Comparison of ENCODE assay signal across 8 cellular contexts in the genomic region with DNA sequence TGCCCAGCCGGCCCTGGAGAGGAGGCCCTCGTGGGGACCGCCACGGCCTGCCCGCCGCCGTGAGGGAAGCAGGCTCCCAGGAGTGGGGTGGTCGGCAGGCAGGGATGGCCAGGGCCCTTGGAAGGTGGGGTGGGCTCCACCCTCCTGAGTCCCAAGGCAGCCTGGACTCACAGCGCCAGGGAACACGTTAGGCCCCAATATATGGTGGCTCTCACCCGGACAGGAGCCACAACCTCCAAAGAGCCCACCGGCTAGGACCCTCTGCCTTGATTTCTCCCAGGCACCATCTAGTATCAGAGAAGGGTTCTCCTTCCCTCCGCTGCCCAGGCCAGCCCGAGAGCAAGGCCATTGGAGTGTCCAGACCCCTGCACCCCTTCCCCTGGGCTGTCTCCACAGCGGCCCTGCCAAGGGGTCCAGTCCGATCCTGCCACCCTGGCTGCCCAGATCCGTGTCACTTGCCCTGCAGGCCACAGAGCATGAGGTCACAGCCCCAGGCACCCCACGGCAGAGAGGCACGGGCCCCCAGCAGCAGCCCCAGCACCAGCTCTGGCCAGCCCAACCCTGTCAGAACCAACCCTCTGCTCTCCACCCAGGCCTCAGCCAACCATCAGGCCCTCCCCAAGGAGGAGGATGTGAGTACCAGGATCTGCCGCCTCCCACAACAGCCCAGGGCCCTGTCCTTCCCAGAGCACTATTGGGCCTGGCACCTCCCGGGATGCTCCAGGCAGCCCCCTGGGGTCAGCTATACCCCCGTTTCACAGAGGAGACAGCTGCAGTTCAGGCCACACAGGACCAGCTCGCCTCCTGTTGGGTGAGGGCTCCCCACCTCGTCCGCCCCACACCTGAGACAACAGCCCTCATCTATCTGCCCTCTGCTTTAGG. TPM values are rescaled to one million over a fixed set of nuclear protein-coding genes. Genes with fewer than 3 reads are reported as not detected.
DNase-seq lines count a peak whose midpoint lies in the region; ATAC-seq, FAIRE-seq and TF ChIP-seq lines count a peak whose summit lies in the region.

No MANE protein-coding gene starts in this region.

- peak overlapping the region; percentile 100 for H3K4me2 ChIP-seq in HepG2 (ENCODE audit: low read depth, low read length)

- no peak for TF ChIP-seq POLR2A in HepG2 (IDR thresholded peaks at IDR 0.05; ENCODE audit: insufficient read depth in 1 of 2, low read depth in 2 of 2, low read length in 2 of 2)

- peaks cover 4% of the 10 kb centered on the region; the same call in 1 of the 2 replicates for H4K20me1 ChIP-seq in HepG2 (ENCODE audit: insufficient read depth, low read length)

- WGBS in HepG2 (ENCODE audit: low lambda C conversion rate) = 32% methylated on average over 12 of the region's 25 CpGs

- peak overlapping the region; percentile 85 for H3K9ac ChIP-seq in HepG2 (ENCODE audit: insufficient read depth, low read depth, low read length)

- FAIRE-seq in HepG2 (lab: Jason Lieb, UNC) = no peak

- DNase-seq in activated T-cell treated with anti-CD3 and anti-CD28 coated beads, Interleukin-2, amount 50 U/mL, for 1 hour = peak; percentile 34
- no peak for DNase-seq in activated T-cell treated with anti-CD3 and anti-CD28 coated beads, Interleukin-2, amount 50 U/mL, for 24 hours
- no peak for DNase-seq in activated naive CD8-positive, alpha-beta T cell treated with anti-CD3 and anti-CD28 coated beads, Interleukin-2, amount 10 ng/mL, durations not matched to agents 7 days and 5 days
- DNase-seq in HepG2 (ENCODE audit: low spot score) (no peak), tibial artery (no peak), NCI-H2171 treated with DMSO at 0.1 percent for 48 hours (lab: John Stamatoyannopoulos, UW) (no peak), globus pallidus (ENCODE audit: low spot score) (no peak)

- H3K36me3 ChIP-seq in HepG2 (replicated peaks in 1 of 2; ENCODE audit: control insufficient read depth in 1 of 2, insufficient read depth in 2 of 2, low read length in 2 of 2) = peaks cover 1 to 8% of the 10 kb centered on the region in 2 experiments; a peak in 2 of 5 replicates
- peaks cover 0 to 9% (median 0%) of the 10 kb centered on the region in 3 donors for H3K36me3 ChIP-seq in tibial artery

- H3K27me3 ChIP-seq in HepG2 (ENCODE audit: control insufficient read depth in 1 of 2, insufficient read depth in 2 of 2, low read length in 2 of 2) (no peaks in the 10 kb centered on the region), tibial artery (no peaks in the 10 kb centered on the region)

- H3K79me2 ChIP-seq in HepG2 (ENCODE audit: insufficient read depth, low read length) = peaks cover 30% of the 10 kb centered on the region

- in situ Hi-C loops in HepG2 (cut with HindIII; ENCODE audit: extremely low pct_ligation_motif_present, low pct_unique_long_range_greater_than_20kb) = no loop called here

- no peak overlapping the region for H2AFZ ChIP-seq in HepG2 (ENCODE audit: low read length)

- H3K36me3 Mint-ChIP-seq in activated T-cell treated with anti-CD3 and anti-CD28 coated beads, Interleukin-2, amount 50 U/mL, for 24 hours (ENCODE audit: low read depth) = peaks cover 14% of the 10 kb centered on the region
- peaks cover 6% of the 10 kb centered on the region for H3K36me3 Mint-ChIP-seq in activated naive CD8-positive, alpha-beta T cell treated with anti-CD3 and anti-CD28 coated beads, Interleukin-2, amount 10 ng/mL, durations not matched to agents 7 days and 5 days

- no peak overlapping the region for H3K4me3 Mint-ChIP-seq in activated T-cell treated with anti-CD3 and anti-CD28 coated beads, Interleukin-2, amount 50 U/mL, for 24 hours
- peak overlapping the region; percentile 65 for H3K4me3 Mint-ChIP-seq in activated naive CD8-positive, alpha-beta T cell treated with anti-CD3 and anti-CD28 coated beads, Interleukin-2, amount 10 ng/mL, durations not matched to agents 7 days and 5 days

- H3K4me1 Mint-ChIP-seq in activated T-cell treated with anti-CD3 and anti-CD28 coated beads, Interleukin-2, amount 50 U/mL, for 24 hours (ENCODE audit: low read depth) = peaks cover 44% of the 10 kb centered on the region
- H3K4me1 Mint-ChIP-seq in activated naive CD8-positive, alpha-beta T cell treated with anti-CD3 and anti-CD28 coated beads, Interleukin-2, amount 10 ng/mL, durations not matched to agents 7 days and 5 days = peaks cover 16% of the 10 kb centered on the region

- H3K27ac Mint-ChIP-seq in activated T-cell treated with anti-CD3 and anti-CD28 coated beads, Interleukin-2, amount 50 U/mL, for 24 hours = no peak overlapping the region
- peak overlapping the region; percentile 74 for H3K27ac Mint-ChIP-seq in activated naive CD8-positive, alpha-beta T cell treated with anti-CD3 and anti-CD28 coated beads, Interleukin-2, amount 10 ng/mL, durations not matched to agents 7 days and 5 days

- POLR2A ChIA-PET in activated naive CD8-positive, alpha-beta T cell treated with anti-CD3 and anti-CD28 coated beads, Interleukin-2, amount 10 ng/mL, durations not matched to agents 7 days and 5 days (lab: Charles Lee) = interaction anchor here (0.6 to 3.3 kb wide), 6 partner anchors 13 to 300 kb away, joined by 4 to 10 read pairs (median 4); a partner anchor contains a TSS
- POLR2A ChIA-PET in HepG2 (lab: Yijun Ruan, JAX) = interaction anchor here (0.7 to 2.4 kb wide), 20 partner anchors 9 to 300 kb away, joined by 3 to 31 read pairs (median 4); a partner anchor contains a TSS

- H3K9me3 ChIP-seq in HepG2 (ENCODE audit: low read length) = no peaks in the 10 kb centered on the region
- H3K9me3 ChIP-seq in tibial artery = no peaks in the 10 kb centered on the region

- CTCF ChIA-PET in HepG2 (lab: Yijun Ruan, JAX; ENCODE audit: low intra/inter-chr PET ratio, low total read pairs) = no interaction called here

- no peak for ATAC-seq in activated naive CD8-positive, alpha-beta T cell treated with anti-CD3 and anti-CD28 coated beads, Interleukin-2, amount 10 ng/mL, durations not matched to agents 7 days and 5 days (ENCODE audit: low read depth)
- peak; percentile 20 for ATAC-seq in HepG2
- no peak for ATAC-seq in HG03378 (IDR thresholded peaks at IDR 0.05; ENCODE audit: unreplicated experiment)

- BruUV-seq in HepG2 (replicated peaks; lab: Mats Ljungman, UMichigan) = TSS peak; percentile 56

- TF ChIP-seq RAD21 in HepG2 (CRISPR knock-in tag; IDR thresholded peaks at IDR 0.05) = no peak

- H3K4me3 ChIP-seq in HepG2 (replicated peaks in 1 of 3; ENCODE audit: insufficient read depth in 1 of 3, low read depth in 2 of 3, low read length in 3 of 3) = peak overlapping the region; percentile 57 to 84 (median 78)
- H3K4me3 ChIP-seq in tibial artery = peak overlapping the region; percentile 62 to 91

- TF ChIP-seq EP300 in HepG2 (IDR thresholded peaks at IDR 0.05; ENCODE audit: low read depth in 2 of 2, low read length in 2 of 2) (no peak), HepG2 (CRISPR knock-in tag; IDR thresholded peaks at IDR 0.05; ENCODE audit: borderline replicate concordance) (no peak)

- H3K4me1 ChIP-seq in HepG2 (ENCODE audit: insufficient read depth, low read length) (peaks cover 72% of the 10 kb centered on the region), tibial artery (peaks cover 0 to 23% (median 16%) of the 10 kb centered on the region in 4 donors)

- intact Hi-C loops in HepG2 (cut with micrococcal nuclease; ENCODE audit: unreplicated experiment) = no loop called here
- intact Hi-C loops in tibial artery (cut with DNase I; ENCODE audit: low total_unique reads) = loop anchor here (5.0 kb wide), 1 partner anchor 49 kb away; a partner anchor contains a TSS

- H3K9me3 Mint-ChIP-seq in activated T-cell treated with anti-CD3 and anti-CD28 coated beads, Interleukin-2, amount 50 U/mL, for 24 hours = no peaks in the 10 kb centered on the region
- no peaks in the 10 kb centered on the region for H3K9me3 Mint-ChIP-seq in activated naive CD8-positive, alpha-beta T cell treated with anti-CD3 and anti-CD28 coated beads, Interleukin-2, amount 10 ng/mL, durations not matched to agents 7 days and 5 days

- H3K27ac ChIP-seq in HepG2 (ENCODE audit: extremely low read length, insufficient read depth, low read length) = peak overlapping the region; percentile 56
- H3K27ac ChIP-seq in tibial artery = peak overlapping the region; percentile 81 to 90

- no peaks in the 10 kb centered on the region for H3K27me3 Mint-ChIP-seq in activated T-cell treated with anti-CD3 and anti-CD28 coated beads, Interleukin-2, amount 50 U/mL, for 24 hours
- no peaks in the 10 kb centered on the region for H3K27me3 Mint-ChIP-seq in activated naive CD8-positive, alpha-beta T cell treated with anti-CD3 and anti-CD28 coated beads, Interleukin-2, amount 10 ng/mL, durations not matched to agents 7 days and 5 days

- TF ChIP-seq CTCF in HepG2 (CRISPR knock-in tag; IDR thresholded peaks at IDR 0.05) = no peak
- no peak for TF ChIP-seq CTCF in tibial artery (IDR thresholded peaks at IDR 0.05)

RNA-seq across cellular contexts. Expression of a gene that starts 1.1 kb away (rescaled TPM):
- 10 to 100 TPM; 30.9 to 32.5 TPM for total RNA-seq in activated naive CD8-positive, alpha-beta T cell treated with anti-CD3 and anti-CD28 coated beads, Interleukin-2, amount 10 ng/mL, durations not matched to agents 7 days and 5 days
- total RNA-seq in HepG2 (2016; rRNA removed; fragmentation: Illumina TruSeq; extraction: Trizol) = 18.8 and 24.0 TPM in 2 replicates
- total RNA-seq in HepG2 (2016; cell fraction: cytosol; rRNA removed; fragmentation: Illumina TruSeq; extraction: Trizol; ENCODE audit: low read depth) = 17.0 and 18.3 TPM in 2 replicates
- total RNA-seq in HepG2 (2016; cell fraction: insoluble cytoplasmic fraction; rRNA removed; fragmentation: Illumina TruSeq; extraction: Trizol) = 14.2 and 23.9 TPM in 2 replicates
- 32.6 and 32.8 TPM in 2 replicates for total RNA-seq in HepG2 (2016; cell fraction: membrane; rRNA removed; fragmentation: Illumina TruSeq; extraction: Trizol)
- total RNA-seq in HepG2 (2016; cell fraction: nucleus; rRNA removed; fragmentation: Illumina TruSeq; extraction: Trizol) = 14.9 and 17.5 TPM in 2 replicates
- 26.0 and 28.5 TPM in 2 replicates for polyA plus RNA-seq in HepG2 (2011; rRNA removed)
- polyA plus RNA-seq in HepG2 (2011; cell fraction: cytosol; rRNA removed) = 37.0 and 44.7 TPM in 2 replicates
- 55.4 and 62.8 TPM in 2 replicates for polyA plus RNA-seq in HepG2 (2011; cell fraction: nucleus; rRNA removed)
- 28.4 and 30.4 TPM in 2 replicates for polyA plus RNA-seq in HepG2 (2012)
- 8.5 and 8.8 TPM in 2 replicates for polyA plus RNA-seq in HepG2 (2016; cell fraction: cytosol; fragmentation: Illumina TruSeq; extraction: Trizol; ENCODE audit: low read depth)
- 19.0 and 24.8 TPM in 2 replicates for polyA plus RNA-seq in HepG2 (2016; cell fraction: insoluble cytoplasmic fraction; fragmentation: Illumina TruSeq; extraction: Trizol; ENCODE audit: low read depth)
- polyA plus RNA-seq in HepG2 (2016; cell fraction: membrane; fragmentation: Illumina TruSeq; extraction: Trizol; ENCODE audit: low read depth) = 22.0 and 23.4 TPM in 2 replicates
- polyA plus RNA-seq in HepG2 (2016; cell fraction: nucleus; fragmentation: Illumina TruSeq; extraction: Trizol; ENCODE audit: insufficient read depth, low read depth) = 30.6 and 31.6 TPM in 2 replicates
- 10.4 and 24.0 TPM in 2 replicates for polyA minus RNA-seq in HepG2 (2011; rRNA and poly(A)+ RNA removed; ENCODE audit: low replicate concordance)
- polyA minus RNA-seq in HepG2 (2011; cell fraction: cytosol; rRNA and poly(A)+ RNA removed) = 21.4 and 23.6 TPM in 2 replicates
- 14.3 and 15.7 TPM in 2 replicates for polyA minus RNA-seq in HepG2 (2011; cell fraction: nucleus; rRNA and poly(A)+ RNA removed)

RNA-seq across cellular contexts. Expression of a gene that starts 16.7 kb away (rescaled TPM):
- total RNA-seq in activated naive CD8-positive, alpha-beta T cell treated with anti-CD3 and anti-CD28 coated beads, Interleukin-2, amount 10 ng/mL, durations not matched to agents 7 days and 5 days = 10 to 100 TPM; 64.4 to 67.5 TPM
- total RNA-seq in HepG2 (2016; rRNA removed; fragmentation: Illumina TruSeq; extraction: Trizol) = 114 and 128 TPM in 2 replicates
- 30.5 and 32.3 TPM in 2 replicates for total RNA-seq in HepG2 (2016; cell fraction: cytosol; rRNA removed; fragmentation: Illumina TruSeq; extraction: Trizol; ENCODE audit: low read depth)
- 115 and 131 TPM in 2 replicates for total RNA-seq in HepG2 (2016; cell fraction: insoluble cytoplasmic fraction; rRNA removed; fragmentation: Illumina TruSeq; extraction: Trizol)
- total RNA-seq in HepG2 (2016; cell fraction: membrane; rRNA removed; fragmentation: Illumina TruSeq; extraction: Trizol) = 36.8 and 38.6 TPM in 2 replicates
- 35.6 and 38.6 TPM in 2 replicates for total RNA-seq in HepG2 (2016; cell fraction: nucleus; rRNA removed; fragmentation: Illumina TruSeq; extraction: Trizol)
- polyA plus RNA-seq in HepG2 (2011; rRNA removed) = 121 and 135 TPM in 2 replicates
- 141 and 211 TPM in 2 replicates for polyA plus RNA-seq in HepG2 (2011; cell fraction: cytosol; rRNA removed)
- polyA plus RNA-seq in HepG2 (2011; cell fraction: nucleus; rRNA removed) = 65.0 and 69.2 TPM in 2 replicates
- 50.0 and 56.2 TPM in 2 replicates for polyA plus RNA-seq in HepG2 (2012)
- 35.7 and 36.6 TPM in 2 replicates for polyA plus RNA-seq in HepG2 (2016; cell fraction: cytosol; fragmentation: Illumina TruSeq; extraction: Trizol; ENCODE audit: low read depth)
- polyA plus RNA-seq in HepG2 (2016; cell fraction: insoluble cytoplasmic fraction; fragmentation: Illumina TruSeq; extraction: Trizol; ENCODE audit: low read depth) = 162 and 166 TPM in 2 replicates
- polyA plus RNA-seq in HepG2 (2016; cell fraction: membrane; fragmentation: Illumina TruSeq; extraction: Trizol; ENCODE audit: low read depth) = 35.5 and 36.2 TPM in 2 replicates
- 85.4 and 90.0 TPM in 2 replicates for polyA plus RNA-seq in HepG2 (2016; cell fraction: nucleus; fragmentation: Illumina TruSeq; extraction: Trizol; ENCODE audit: insufficient read depth, low read depth)
- 51.3 and 73.8 TPM in 2 replicates for polyA minus RNA-seq in HepG2 (2011; rRNA and poly(A)+ RNA removed; ENCODE audit: low replicate concordance)
- 29.4 and 29.5 TPM in 2 replicates for polyA minus RNA-seq in HepG2 (2011; cell fraction: cytosol; rRNA and poly(A)+ RNA removed)
- polyA minus RNA-seq in HepG2 (2011; cell fraction: nucleus; rRNA and poly(A)+ RNA removed) = 10.2 and 13.2 TPM in 2 replicates

RNA-seq across cellular contexts. Expression of a gene that starts 28.1 kb away (rescaled TPM):
- 10 to 100 TPM; 58.9 to 59.0 TPM for total RNA-seq in activated naive CD8-positive, alpha-beta T cell treated with anti-CD3 and anti-CD28 coated beads, Interleukin-2, amount 10 ng/mL, durations not matched to agents 7 days and 5 days
- 33.7 and 52.7 TPM in 2 replicates for total RNA-seq in HepG2 (2016; rRNA removed; fragmentation: Illumina TruSeq; extraction: Trizol)
- total RNA-seq in HepG2 (2016; cell fraction: cytosol; rRNA removed; fragmentation: Illumina TruSeq; extraction: Trizol; ENCODE audit: low read depth) = 52.2 and 54.4 TPM in 2 replicates
- 27.1 and 52.1 TPM in 2 replicates for total RNA-seq in HepG2 (2016; cell fraction: insoluble cytoplasmic fraction; rRNA removed; fragmentation: Illumina TruSeq; extraction: Trizol)
- 108 and 112 TPM in 2 replicates for total RNA-seq in HepG2 (2016; cell fraction: membrane; rRNA removed; fragmentation: Illumina TruSeq; extraction: Trizol)
- total RNA-seq in HepG2 (2016; cell fraction: nucleus; rRNA removed; fragmentation: Illumina TruSeq; extraction: Trizol) = 36.6 and 38.8 TPM in 2 replicates
- polyA plus RNA-seq in HepG2 (2011; rRNA removed) = 136 and 192 TPM in 2 replicates
- polyA plus RNA-seq in HepG2 (2011; cell fraction: cytosol; rRNA removed) = 183 and 222 TPM in 2 replicates
- 308 and 324 TPM in 2 replicates for polyA plus RNA-seq in HepG2 (2011; cell fraction: nucleus; rRNA removed)
- 54.7 and 75.9 TPM in 2 replicates for polyA plus RNA-seq in HepG2 (2012)
- polyA plus RNA-seq in HepG2 (2016; cell fraction: cytosol; fragmentation: Illumina TruSeq; extraction: Trizol; ENCODE audit: low read depth) = 90.3 and 94.2 TPM in 2 replicates
- polyA plus RNA-seq in HepG2 (2016; cell fraction: insoluble cytoplasmic fraction; fragmentation: Illumina TruSeq; extraction: Trizol; ENCODE audit: low read depth) = 43.3 and 54.7 TPM in 2 replicates
- polyA plus RNA-seq in HepG2 (2016; cell fraction: membrane; fragmentation: Illumina TruSeq; extraction: Trizol; ENCODE audit: low read depth) = 117 and 127 TPM in 2 replicates
- polyA plus RNA-seq in HepG2 (2016; cell fraction: nucleus; fragmentation: Illumina TruSeq; extraction: Trizol; ENCODE audit: insufficient read depth, low read depth) = 107 and 123 TPM in 2 replicates
- 53.1 and 397 TPM in 2 replicates for polyA minus RNA-seq in HepG2 (2011; rRNA and poly(A)+ RNA removed; ENCODE audit: low replicate concordance)
- 61.4 and 63.3 TPM in 2 replicates for polyA minus RNA-seq in HepG2 (2011; cell fraction: cytosol; rRNA and poly(A)+ RNA removed)
- polyA minus RNA-seq in HepG2 (2011; cell fraction: nucleus; rRNA and poly(A)+ RNA removed) = 26.0 and 48.0 TPM in 2 replicates

RNA-seq across cellular contexts. Expression of a gene that starts 43.4 kb away (rescaled TPM):
- 1 to 10 TPM; 8.2 to 8.8 TPM for total RNA-seq in activated naive CD8-positive, alpha-beta T cell treated with anti-CD3 and anti-CD28 coated beads, Interleukin-2, amount 10 ng/mL, durations not matched to agents 7 days and 5 days
- total RNA-seq in HepG2 (2016; rRNA removed; fragmentation: Illumina TruSeq; extraction: Trizol) = 82.8 and 121 TPM in 2 replicates
- 711 and 716 TPM in 2 replicates for total RNA-seq in HepG2 (2016; cell fraction: cytosol; rRNA removed; fragmentation: Illumina TruSeq; extraction: Trizol; ENCODE audit: low read depth)
- 79.6 and 119 TPM in 2 replicates for total RNA-seq in HepG2 (2016; cell fraction: insoluble cytoplasmic fraction; rRNA removed; fragmentation: Illumina TruSeq; extraction: Trizol)
- total RNA-seq in HepG2 (2016; cell fraction: membrane; rRNA removed; fragmentation: Illumina TruSeq; extraction: Trizol) = 463 and 513 TPM in 2 replicates
- 47.7 and 52.8 TPM in 2 replicates for total RNA-seq in HepG2 (2016; cell fraction: nucleus; rRNA removed; fragmentation: Illumina TruSeq; extraction: Trizol)
- 263 and 275 TPM in 2 replicates for polyA plus RNA-seq in HepG2 (2011; rRNA removed)
- 199 and 344 TPM in 2 replicates for polyA plus RNA-seq in HepG2 (2011; cell fraction: cytosol; rRNA removed)
- polyA plus RNA-seq in HepG2 (2011; cell fraction: nucleus; rRNA removed) = 245 and 274 TPM in 2 replicates
- 136 and 145 TPM in 2 replicates for polyA plus RNA-seq in HepG2 (2012)
- polyA plus RNA-seq in HepG2 (2016; cell fraction: cytosol; fragmentation: Illumina TruSeq; extraction: Trizol; ENCODE audit: low read depth) = 1,773 and 1,829 TPM in 2 replicates
- 189 and 200 TPM in 2 replicates for polyA plus RNA-seq in HepG2 (2016; cell fraction: insoluble cytoplasmic fraction; fragmentation: Illumina TruSeq; extraction: Trizol; ENCODE audit: low read depth)
- polyA plus RNA-seq in HepG2 (2016; cell fraction: membrane; fragmentation: Illumina TruSeq; extraction: Trizol; ENCODE audit: low read depth) = 997 and 1,012 TPM in 2 replicates
- 195 and 217 TPM in 2 replicates for polyA plus RNA-seq in HepG2 (2016; cell fraction: nucleus; fragmentation: Illumina TruSeq; extraction: Trizol; ENCODE audit: insufficient read depth, low read depth)
- 21.3 and 147 TPM in 2 replicates for polyA minus RNA-seq in HepG2 (2011; rRNA and poly(A)+ RNA removed; ENCODE audit: low replicate concordance)
- polyA minus RNA-seq in HepG2 (2011; cell fraction: cytosol; rRNA and poly(A)+ RNA removed) = 51.2 and 63.8 TPM in 2 replicates
- polyA minus RNA-seq in HepG2 (2011; cell fraction: nucleus; rRNA and poly(A)+ RNA removed) = 27.2 and 27.9 TPM in 2 replicates

RNA-seq across cellular contexts. Expression of a gene that starts 48.0 kb away (rescaled TPM):
- total RNA-seq in activated naive CD8-positive, alpha-beta T cell treated with anti-CD3 and anti-CD28 coated beads, Interleukin-2, amount 10 ng/mL, durations not matched to agents 7 days and 5 days = 1 to 10 TPM; 5.6 to 7.9 TPM
- 27.8 and 36.3 TPM in 2 replicates for total RNA-seq in HepG2 (2016; rRNA removed; fragmentation: Illumina TruSeq; extraction: Trizol)
- 22.1 and 28.4 TPM in 2 replicates for total RNA-seq in HepG2 (2016; cell fraction: cytosol; rRNA removed; fragmentation: Illumina TruSeq; extraction: Trizol; ENCODE audit: low read depth)
- total RNA-seq in HepG2 (2016; cell fraction: insoluble cytoplasmic fraction; rRNA removed; fragmentation: Illumina TruSeq; extraction: Trizol) = 28.1 and 37.2 TPM in 2 replicates
- 22.1 and 27.1 TPM in 2 replicates for total RNA-seq in HepG2 (2016; cell fraction: membrane; rRNA removed; fragmentation: Illumina TruSeq; extraction: Trizol)
- 34.5 and 35.9 TPM in 2 replicates for total RNA-seq in HepG2 (2016; cell fraction: nucleus; rRNA removed; fragmentation: Illumina TruSeq; extraction: Trizol)
- 44.6 and 51.2 TPM in 2 replicates for polyA plus RNA-seq in HepG2 (2011; rRNA removed)
- polyA plus RNA-seq in HepG2 (2011; cell fraction: cytosol; rRNA removed) = 29.5 and 53.6 TPM in 2 replicates
- 220 and 244 TPM in 2 replicates for polyA plus RNA-seq in HepG2 (2011; cell fraction: nucleus; rRNA removed)
- 22.1 and 23.1 TPM in 2 replicates for polyA plus RNA-seq in HepG2 (2012)
- polyA plus RNA-seq in HepG2 (2016; cell fraction: cytosol; fragmentation: Illumina TruSeq; extraction: Trizol; ENCODE audit: low read depth) = 13.3 and 15.1 TPM in 2 replicates
- 31.8 and 35.2 TPM in 2 replicates for polyA plus RNA-seq in HepG2 (2016; cell fraction: insoluble cytoplasmic fraction; fragmentation: Illumina TruSeq; extraction: Trizol; ENCODE audit: low read depth)
- polyA plus RNA-seq in HepG2 (2016; cell fraction: membrane; fragmentation: Illumina TruSeq; extraction: Trizol; ENCODE audit: low read depth) = 19.1 and 19.5 TPM in 2 replicates
- 124 and 131 TPM in 2 replicates for polyA plus RNA-seq in HepG2 (2016; cell fraction: nucleus; fragmentation: Illumina TruSeq; extraction: Trizol; ENCODE audit: insufficient read depth, low read depth)
- 15.9 and 53.9 TPM in 2 replicates for polyA minus RNA-seq in HepG2 (2011; rRNA and poly(A)+ RNA removed; ENCODE audit: low replicate concordance)
- polyA minus RNA-seq in HepG2 (2011; cell fraction: cytosol; rRNA and poly(A)+ RNA removed) = 17.0 and 17.7 TPM in 2 replicates
- polyA minus RNA-seq in HepG2 (2011; cell fraction: nucleus; rRNA and poly(A)+ RNA removed) = 25.4 and 25.9 TPM in 2 replicates
